25 cellular contexts compared by ENCODE assay signal in genomic region chr4:125280892-125281403, GRCh38.
"Had no signal": no experiment of that assay in that cellular context is flagged by ENCODE, and none has a peak within 500 bp of the region (broad histone marks: within the 10 kb centered on the region; RNA-seq: fewer than 3 reads in every experiment).

No MANE protein-coding gene starts in this region.

- H3K4me1 Mint-ChIP-seq: naive B cell; stimulated activated naive B cell treated with anti-CD40 and anti-IgM and Interleukin-4, amounts not matched to agents 10 μg/mL and 1 μg/mL and 100 μg/mL, for 72 hours had no signal

- H2AFZ ChIP-seq: parathyroid adenoma had no signal

- H3K4me3 ChIP-seq: colonic mucosa, esophagus squamous epithelium, heart left ventricle, mucosa of descending colon, prostate gland, right atrium auricular region, sigmoid colon, stomach, thyroid gland had no signal

- H3K4me1 ChIP-seq: colonic mucosa, heart left ventricle, parathyroid adenoma, prostate gland, right atrium auricular region, sigmoid colon, thyroid gland had no signal

- H3K27ac Mint-ChIP-seq: dendritic cell treated with granulocyte-macrophage colony-stimulating factor and Interleukin-4, amounts not matched to agents 40 ng/mL and 50 ng/mL, for 4 days; mesothelial cell of epicardium; naive B cell; natural killer cell treated with Interleukin-12 subunit alpha and Interleukin-12 subunit beta and Interleukin-15 and Interleukin-18, amount 100 ng/mL, for 72 hours; stimulated activated naive B cell treated with anti-CD40 and anti-IgM and Interleukin-4, amounts not matched to agents 10 μg/mL and 1 μg/mL and 100 μg/mL, for 72 hours had no signal

- H3K27me3 ChIP-seq: colonic mucosa, esophagus squamous epithelium, heart left ventricle, right atrium auricular region, sigmoid colon, stomach, thyroid gland had no signal

- H3K79me2 ChIP-seq: parathyroid adenoma had no signal

- DNase-seq: central memory CD4-positive, alpha-beta T cell; colonic mucosa; effector memory CD4-positive, alpha-beta T cell; erythroblast; esophagus squamous epithelium; hippocampal formation; kidney glomerular epithelial cell; left colon; mesenchymal stem cell; naive B cell; sigmoid colon; stimulated activated CD4-positive, alpha-beta T cell treated with anti-CD3 and anti-CD28 coated beads, Interleukin-4, amount 100 ng/mL, for 4 hours; stimulated activated naive B cell treated with anti-CD40 and anti-IgM and Interleukin-4, amounts not matched to agents 10 μg/mL and 1 μg/mL and 100 μg/mL, for 72 hours; stomach; thyroid gland; trophoblast cell had no signal

- H3K4me3 Mint-ChIP-seq: dendritic cell treated with granulocyte-macrophage colony-stimulating factor and Interleukin-4, amounts not matched to agents 40 ng/mL and 50 ng/mL, for 4 days; mesothelial cell of epicardium; naive B cell; natural killer cell treated with Interleukin-12 subunit alpha and Interleukin-12 subunit beta and Interleukin-15 and Interleukin-18, amount 100 ng/mL, for 72 hours; neural crest cell; stimulated activated naive B cell treated with anti-CD40 and anti-IgM and Interleukin-4, amounts not matched to agents 10 μg/mL and 1 μg/mL and 100 μg/mL, for 72 hours had no signal

- H3K9me3 Mint-ChIP-seq: dendritic cell treated with granulocyte-macrophage colony-stimulating factor and Interleukin-4, amounts not matched to agents 40 ng/mL and 50 ng/mL, for 4 days; natural killer cell treated with Interleukin-12 subunit alpha and Interleukin-12 subunit beta and Interleukin-15 and Interleukin-18, amount 100 ng/mL, for 72 hours; neural crest cell; stimulated activated naive B cell treated with anti-CD40 and anti-IgM and Interleukin-4, amounts not matched to agents 10 μg/mL and 1 μg/mL and 100 μg/mL, for 72 hours had no signal

- H3K9ac ChIP-seq: parathyroid adenoma had no signal

- H3K27me3 Mint-ChIP-seq: dendritic cell treated with granulocyte-macrophage colony-stimulating factor and Interleukin-4, amounts not matched to agents 40 ng/mL and 50 ng/mL, for 4 days; natural killer cell treated with Interleukin-12 subunit alpha and Interleukin-12 subunit beta and Interleukin-15 and Interleukin-18, amount 100 ng/mL, for 72 hours had no signal

- H3K27ac ChIP-seq: colonic mucosa, esophagus squamous epithelium, heart left ventricle, parathyroid adenoma, prostate gland, right atrium auricular region, sigmoid colon, stomach, thyroid gland had no signal

- H3K9me3 ChIP-seq: colonic mucosa, esophagus squamous epithelium, heart left ventricle, mucosa of descending colon, prostate gland, right atrium auricular region, sigmoid colon, thyroid gland had no signal

- H3K36me3 ChIP-seq: colonic mucosa, esophagus squamous epithelium, heart left ventricle, prostate gland, right atrium auricular region, sigmoid colon, stomach, thyroid gland had no signal

- H3K36me3 Mint-ChIP-seq: mesothelial cell of epicardium; naive B cell; natural killer cell treated with Interleukin-12 subunit alpha and Interleukin-12 subunit beta and Interleukin-15 and Interleukin-18, amount 100 ng/mL, for 72 hours; stimulated activated naive B cell treated with anti-CD40 and anti-IgM and Interleukin-4, amounts not matched to agents 10 μg/mL and 1 μg/mL and 100 μg/mL, for 72 hours had no signal

- ATAC-seq: heart left ventricle; left colon; mucosa of descending colon; stimulated activated naive B cell treated with anti-CD40 and anti-IgM and Interleukin-4, amounts not matched to agents 10 μg/mL and 1 μg/mL and 100 μg/mL, for 72 hours had no signal
